ENCODE assay signal across 28 cellular contexts in the genomic region with DNA sequence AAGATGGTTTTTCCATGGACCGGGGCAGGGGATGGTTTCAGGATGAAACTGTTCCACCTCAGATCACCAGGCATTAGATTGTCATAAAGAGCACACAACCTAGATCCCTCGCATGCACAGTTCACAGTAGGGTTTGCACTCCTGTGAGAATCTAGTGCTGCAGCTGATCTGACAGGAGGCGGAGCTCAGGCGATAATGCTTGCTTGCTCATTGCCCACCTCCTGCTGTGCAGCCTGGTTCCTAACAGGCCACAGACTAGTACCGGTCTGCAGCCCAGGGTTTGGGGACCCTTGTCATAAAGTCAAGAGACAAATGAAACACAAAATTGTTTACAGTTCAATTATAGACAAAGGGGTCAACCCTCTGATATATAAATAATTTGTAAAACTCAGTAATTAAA.
"Had no signal": no experiment of that assay in that cellular context is flagged by ENCODE, and none has a peak within 500 bp of the region (broad histone marks: within the 10 kb centered on the region; RNA-seq: fewer than 3 reads in every experiment).

No MANE protein-coding gene starts in this region.

- H3K4me3 ChIP-seq: ascending aorta, SJSA1 had no signal

- H3K9ac ChIP-seq: KMS-11 had no signal

- H3K36me3 ChIP-seq: ascending aorta had no signal

- H3K9me3 ChIP-seq: ascending aorta, SJSA1 had no signal

- H3K27me3 Mint-ChIP-seq: activated CD4-positive, alpha-beta memory T cell treated with anti-CD3 and anti-CD28 coated beads for 36 hours; activated CD4-positive, alpha-beta T cell treated with anti-CD3 and anti-CD28 coated beads, Interleukin-2, amount 10 ng/mL, durations not matched to agents 7 days and 5 days; activated naive CD8-positive, alpha-beta T cell treated with anti-CD3 and anti-CD28 coated beads, Interleukin-2, amount 50 U/mL, for 24 hours; brain; T-helper 17 cell had no signal

- H3K27ac Mint-ChIP-seq: activated CD4-positive, alpha-beta memory T cell treated with anti-CD3 and anti-CD28 coated beads for 36 hours; activated CD4-positive, alpha-beta T cell treated with anti-CD3 and anti-CD28 coated beads, Interleukin-2, amount 10 ng/mL, durations not matched to agents 7 days and 5 days; activated naive CD4-positive, alpha-beta T cell treated with anti-CD3 and anti-CD28 coated beads, Interleukin-2, amount 50 U/mL, for 72 hours; activated naive CD8-positive, alpha-beta T cell treated with anti-CD3 and anti-CD28 coated beads, Interleukin-2, amount 50 U/mL, for 24 hours; brain; T-helper 17 cell had no signal

- H3K4me1 Mint-ChIP-seq: activated CD4-positive, alpha-beta T cell treated with anti-CD3 and anti-CD28 coated beads, Interleukin-2, amount 10 ng/mL, durations not matched to agents 7 days and 5 days; activated naive CD8-positive, alpha-beta T cell treated with anti-CD3 and anti-CD28 coated beads, Interleukin-2, amount 50 U/mL, for 24 hours; brain; T-helper 17 cell had no signal

- H3K36me3 Mint-ChIP-seq: activated CD4-positive, alpha-beta memory T cell treated with anti-CD3 and anti-CD28 coated beads for 36 hours; activated naive CD4-positive, alpha-beta T cell treated with anti-CD3 and anti-CD28 coated beads, Interleukin-2, amount 50 U/mL, for 72 hours had no signal

- H3K27me3 ChIP-seq: ascending aorta, SJSA1 had no signal

- ATAC-seq: activated naive CD4-positive, alpha-beta T cell treated with anti-CD3 and anti-CD28 coated beads, Interleukin-2, amount 50 U/mL, for 72 hours; activated naive CD8-positive, alpha-beta T cell treated with anti-CD3 and anti-CD28 coated beads, Interleukin-2, amount 50 U/mL, for 24 hours; activated T-cell treated with anti-CD3 and anti-CD28 coated beads, Interleukin-2, amount 50 U/mL, for 4 hours; PC-3; SK-N-SH treated with all-trans-retinoic acid at 6 μM for 48 hours; T-helper 17 cell had no signal

- H3K27ac ChIP-seq: ascending aorta, KMS-11, SJSA1 had no signal

- H3K4me1 ChIP-seq: ascending aorta, SJSA1 had no signal

- H3K4me3 Mint-ChIP-seq: activated CD4-positive, alpha-beta memory T cell treated with anti-CD3 and anti-CD28 coated beads for 36 hours; activated CD4-positive, alpha-beta T cell treated with anti-CD3 and anti-CD28 coated beads, Interleukin-2, amount 10 ng/mL, durations not matched to agents 7 days and 5 days; activated naive CD8-positive, alpha-beta T cell treated with anti-CD3 and anti-CD28 coated beads, Interleukin-2, amount 50 U/mL, for 24 hours; activated T-cell treated with anti-CD3 and anti-CD28 coated beads, Interleukin-2, amount 50 U/mL, for 4 hours; brain; T-helper 17 cell had no signal

- DNase-seq: activated CD4-positive, alpha-beta memory T cell treated with anti-CD3 and anti-CD28 coated beads for 36 hours; activated CD4-positive, alpha-beta T cell treated with anti-CD3 and anti-CD28 coated beads, Interleukin-2, amount 10 ng/mL, durations not matched to agents 7 days and 5 days; activated CD4-positive, CD25-positive, alpha-beta regulatory T cell; activated CD8-positive, alpha-beta memory T cell treated with anti-CD3 and anti-CD28 coated beads for 24 hours; activated effector memory CD4-positive, alpha-beta T cell treated with anti-CD3 and anti-CD28 coated beads, Interleukin-2, amount 50 U/mL, for 16 hours; activated naive CD4-positive, alpha-beta T cell treated with Interleukin-2 at 50 U/mL for 16 hours; activated naive CD8-positive, alpha-beta T cell treated with anti-CD3 and anti-CD28 coated beads, Interleukin-2, amount 50 U/mL, for 24 hours; activated T-cell treated with anti-CD3 and anti-CD28 coated beads, Interleukin-2, amount 50 U/mL, for 4 hours; amniotic stem cell; cerebellar nuclear complex; MV-4-11; NCI-H1105; NCI-H1694; NCI-H2029; NCI-H2107; NCI-H2171 treated with DMSO at 0.1 percent for 48 hours; NCI-H226; NCI-H526; PC-3; SHP77; T-helper 17 cell; T-helper 9 cell had no signal

- H3K9me3 Mint-ChIP-seq: activated CD4-positive, alpha-beta memory T cell treated with anti-CD3 and anti-CD28 coated beads for 36 hours; activated CD4-positive, alpha-beta T cell treated with anti-CD3 and anti-CD28 coated beads, Interleukin-2, amount 10 ng/mL, durations not matched to agents 7 days and 5 days; activated naive CD8-positive, alpha-beta T cell treated with anti-CD3 and anti-CD28 coated beads, Interleukin-2, amount 50 U/mL, for 24 hours; activated T-cell treated with anti-CD3 and anti-CD28 coated beads, Interleukin-2, amount 50 U/mL, for 4 hours; brain had no signal
